Comparison of ENCODE assay signal across 26 cellular contexts in genomic region chr4:116639070-116639577, GRCh38.
DNase-seq lines count a peak whose midpoint lies in the region; ATAC-seq and TF ChIP-seq lines count a peak whose summit lies in the region.
"Had no signal": no experiment of that assay in that cellular context is flagged by ENCODE, and none has a peak within 500 bp of the region (broad histone marks: within the 10 kb centered on the region; RNA-seq: fewer than 3 reads in every experiment).

No MANE protein-coding gene starts in this region.

- H3F3A ChIP-seq in MM.1S (ENCODE audit: insufficient read depth, low read length): no peaks in the 10 kb centered on the region

- H2AK5ac ChIP-seq in mesenchymal stem cell (ENCODE audit: low read length, severe bottlenecking): no peak overlapping the region

- H2AFZ ChIP-seq in MM.1S (ENCODE audit: low read length) (peak overlapping the region; percentile 45), mesenchymal stem cell (ENCODE audit: low read depth, low read length) (no peak overlapping the region)

- H3K4ac ChIP-seq in mesenchymal stem cell (ENCODE audit: low read depth in 1 of 2, low read length in 2 of 2): no peak overlapping the region

- H2BK15ac ChIP-seq in mesenchymal stem cell (ENCODE audit: low read depth, poor library complexity, severe bottlenecking): no peak overlapping the region

- no peak overlapping the region for H2BK12ac ChIP-seq in mesenchymal stem cell (ENCODE audit: low read length in 2 of 2)

- H3K9ac ChIP-seq in MM.1S (ENCODE audit: low read length) (no peak overlapping the region; the same call in 1 of the 2 replicates), mesenchymal stem cell (ENCODE audit: low read length) (peak overlapping the region; percentile 11)

- H3K27ac ChIP-seq in MM.1S (ENCODE audit: low read length) (no peak overlapping the region), mesenchymal stem cell (ENCODE audit: low read length, poor library complexity, severe bottlenecking) (no peak overlapping the region)
- H3K27ac ChIP-seq: A549, C4-2B, RWPE1 had no signal

- DNase-seq in GM12865 (ENCODE audit: low read depth): no peak
- peak; percentile 30 for DNase-seq in MM.1S
- peak; percentile 95 for DNase-seq in SK-N-DZ (ENCODE audit: low spot score)
- no peak for DNase-seq in mesenchymal stem cell
- no peak for DNase-seq in cerebellum (ENCODE audit: low spot score)
- no peak for DNase-seq in retina
- DNase-seq: Calu3; CD8-positive, alpha-beta memory T cell; DMS79 treated with DMSO at 0.1 percent for 48 hours; GOT3; HFFc6; KBM-7; NCI-H1092 treated with DMSO at 0.1 percent for 48 hours; NCI-H1436; NCI-H1930; NCI-H2107; NCI-H524; NCI-H748 treated with DMSO at 0.1 percent for 48 hours; SHP77; T-helper 2 cell had no signal

- no peak overlapping the region for H2BK5ac ChIP-seq in mesenchymal stem cell (ENCODE audit: low read depth, low read length, poor library complexity, severe bottlenecking)

- H3K4me3 ChIP-seq in GM12865 (ENCODE audit: low read depth, low read length): peak overlapping the region; percentile 30
- peak overlapping the region; percentile 36 for H3K4me3 ChIP-seq in MM.1S (ENCODE audit: low read length)
- H3K4me3 ChIP-seq in mesenchymal stem cell (ENCODE audit: insufficient read depth in 1 of 2, low read depth in 1 of 2, low read length in 2 of 2): peak overlapping the region in 1 of 2 experiments; percentile 61
- H3K4me3 ChIP-seq: A549, HAP-1 had no signal

- H2BK120ac ChIP-seq in mesenchymal stem cell (ENCODE audit: low read depth, low read length): no peak overlapping the region

- H3K4me1 ChIP-seq in MM.1S (ENCODE audit: low read length) (peaks cover 16% of the 10 kb centered on the region; the same call in 1 of the 2 replicates), mesenchymal stem cell (ENCODE audit: control insufficient read depth, insufficient read depth, low read depth, low read length) (no peaks in the 10 kb centered on the region)
- H3K4me1 ChIP-seq: A549 had no signal

- no peak for ATAC-seq in GM21360 (IDR thresholded peaks at IDR 0.05; ENCODE audit: unreplicated experiment)
- ATAC-seq: A549, Panc1 had no signal

- no peak overlapping the region for H4K91ac ChIP-seq in mesenchymal stem cell (ENCODE audit: low read length)

- no peaks in the 10 kb centered on the region for H4K20me1 ChIP-seq in MM.1S (ENCODE audit: insufficient read depth, low read length)

- H3K23ac ChIP-seq in mesenchymal stem cell (ENCODE audit: low read length in 2 of 2): no peak overlapping the region

- peak overlapping the region; percentile 23 for H3K4me2 ChIP-seq in MM.1S (ENCODE audit: low read depth, low read length)
- no peak overlapping the region for H3K4me2 ChIP-seq in mesenchymal stem cell (ENCODE audit: low read length, poor library complexity, severe bottlenecking)
- H3K4me2 ChIP-seq: A549 had no signal

- 86% methylated on average over 2 of the region's 3 CpGs for WGBS in mesenchymal stem cell

- H3K27me3 ChIP-seq in MM.1S (replicated peaks; ENCODE audit: insufficient read depth, low read length) (no peaks in the 10 kb centered on the region), mesenchymal stem cell (ENCODE audit: control insufficient read depth in 1 of 2, insufficient read depth in 1 of 2, low read length in 2 of 2) (no peaks in the 10 kb centered on the region)

- H3K9me3 ChIP-seq in MM.1S (replicated peaks; ENCODE audit: insufficient read depth, low read length): no peaks in the 10 kb centered on the region
- no peaks in the 10 kb centered on the region for H3K9me3 ChIP-seq in mesenchymal stem cell (ENCODE audit: control insufficient read depth, low read length)
- H3K9me3 ChIP-seq: A549, HAP-1 had no signal

- H3K14ac ChIP-seq in mesenchymal stem cell (ENCODE audit: low read length in 2 of 2): no peak overlapping the region

- no peaks in the 10 kb centered on the region for H3K9me2 ChIP-seq in MM.1S (replicated peaks; ENCODE audit: insufficient read depth, low read length)

- TF ChIP-seq CTCF in GM12865 (IDR thresholded peaks at IDR 0.05; ENCODE audit: insufficient read depth, low read depth, low read length, missing control alignments): no peak
- no peak for TF ChIP-seq CTCF in MM.1S (IDR thresholded peaks at IDR 0.05; ENCODE audit: low read length)

- H3K79me1 ChIP-seq in mesenchymal stem cell (replicated peaks; ENCODE audit: low read length, poor library complexity, severe bottlenecking): no peaks in the 10 kb centered on the region

- no peak overlapping the region for H4K8ac ChIP-seq in mesenchymal stem cell (ENCODE audit: low read length)

- H3K36me3 ChIP-seq in MM.1S (replicated peaks; ENCODE audit: insufficient read depth, low read length) (no peaks in the 10 kb centered on the region), mesenchymal stem cell (ENCODE audit: control insufficient read depth in 1 of 2, insufficient read depth in 2 of 2, low read depth in 1 of 2, low read length in 2 of 2) (no peaks in the 10 kb centered on the region)
- H3K36me3 ChIP-seq: HAP-1 had no signal

- H3K79me2 ChIP-seq in MM.1S (ENCODE audit: low read length): no peaks in the 10 kb centered on the region

- no peak overlapping the region for H3K18ac ChIP-seq in mesenchymal stem cell (ENCODE audit: low read depth in 1 of 2, low read length in 2 of 2)

Comparison
In these comparisons a context has a peak if more than half of its experiments do, and no peak if none do; other contexts are left out.
1. DNase-seq: peak in MM.1S (single experiment) and SK-N-DZ (single experiment); none in GM12865 (single experiment), mesenchymal stem cell (single experiment), cerebellum (single experiment) and retina (single experiment).